Comparison of ENCODE assay signal across 8 cellular contexts in genomic region chr19:913080-913748, GRCh38. TPM values are rescaled to one million over a fixed set of nuclear protein-coding genes. Genes with fewer than 3 reads are reported as not detected.
A peak's percentile ranks its signal among the peaks of the same experiment; 100 is the strongest.
DNase-seq lines count a peak whose midpoint lies in the region; ATAC-seq, FAIRE-seq and TF ChIP-seq lines count a peak whose summit lies in the region.

R3HDM4 (minus strand) TSS chr19:913219; CDS start chr19:913157, 62 bp downstream.

- peaks cover 17% of the 10 kb centered on the region for H3K27me3 ChIP-seq in MM.1S (replicated peaks; ENCODE audit: insufficient read depth, low read length)

- H3K27ac Mint-ChIP-seq in central memory CD8-positive, alpha-beta T cell (ENCODE audit: low read depth), result peak within 1 kb of the TSS; percentile 70

- peak within 1 kb of the TSS; percentile 88 for H2AFZ ChIP-seq in MM.1S (ENCODE audit: low read length)

- DNase-seq in AG08395 (ENCODE audit: low spot score), result peak; percentile 93
- peak; percentile 79 for DNase-seq in MM.1S
- peak; percentile 74 for DNase-seq in activated CD4-positive, alpha-beta T cell treated with anti-CD3 and anti-CD28 coated beads for 1 hour
- peak; percentile 64 to 72 for DNase-seq in central memory CD8-positive, alpha-beta T cell (ENCODE audit: low spot score in 2 of 2)
- peak; percentile 94 for DNase-seq in kidney
- peak; percentile 61 to 78 (median 78) for DNase-seq in stimulated activated CD4-positive, alpha-beta T cell treated with anti-CD3 and anti-CD28 coated beads, Interleukin-12 subunit alpha, Interleukin-12 subunit beta, amount 100 ng/mL, for 48 hours (ENCODE audit: low read depth in 2 of 3, low spot score in 1 of 3)

- no peaks in the 10 kb centered on the region for H3K9me3 Mint-ChIP-seq in central memory CD8-positive, alpha-beta T cell

- H3K4me1 Mint-ChIP-seq in central memory CD8-positive, alpha-beta T cell, result peaks cover 17% of the 10 kb centered on the region

- H3K27me3 Mint-ChIP-seq in central memory CD8-positive, alpha-beta T cell, result no peaks in the 10 kb centered on the region

- no peak for FAIRE-seq in kidney (lab: Jason Lieb, UNC)

- H3K27ac ChIP-seq in MM.1S (ENCODE audit: low read length), result peak within 1 kb of the TSS; percentile 14; the same call in 1 of the 2 replicates
- peak within 1 kb of the TSS; percentile 78 to 90 for H3K27ac ChIP-seq in kidney (ENCODE audit: low read depth in 2 of 2, low read length in 2 of 2)

- H3K9me2 ChIP-seq in MM.1S (replicated peaks; ENCODE audit: insufficient read depth, low read length), result no peaks in the 10 kb centered on the region

- H4K20me1 ChIP-seq in MM.1S (ENCODE audit: insufficient read depth, low read length), result no peaks in the 10 kb centered on the region

- TF ChIP-seq CTCF in MM.1S (IDR thresholded peaks at IDR 0.05; ENCODE audit: low read length) (no peak), kidney (IDR thresholded peaks at IDR 0.05; ENCODE audit: borderline replicate concordance, extremely low read depth, insufficient read depth) (no peak)

- H3K4me3 ChIP-seq in MM.1S (ENCODE audit: low read length), result peak within 1 kb of the TSS; percentile 93
- H3K4me3 ChIP-seq in kidney (ENCODE audit: low read length in 2 of 2), result peak within 1 kb of the TSS; percentile 68 to 72

- intact Hi-C loops in kidney (cut with DNase I), result no loop called here

- TF ChIP-seq POLR2A in GM19193 (IDR thresholded peaks at IDR 0.05; ENCODE audit: extremely low read depth, insufficient read depth, insufficient read length), result peak; percentile 65

- H3K36me3 ChIP-seq in MM.1S (replicated peaks; ENCODE audit: insufficient read depth, low read length) (no peaks in the 10 kb centered on the region), kidney (ENCODE audit: control insufficient read depth in 1 of 2, insufficient read depth in 2 of 2, low read length in 2 of 2) (no peaks in the 10 kb centered on the region)

- H3K9ac ChIP-seq in MM.1S (ENCODE audit: low read length) (peak within 1 kb of the TSS; percentile 82), kidney (ENCODE audit: low read length in 2 of 2) (peak within 1 kb of the TSS; percentile 91 to 95)

- H3K4me3 Mint-ChIP-seq in central memory CD8-positive, alpha-beta T cell, result peak within 1 kb of the TSS; percentile 79

- peaks cover 9% of the 10 kb centered on the region for H3F3A ChIP-seq in MM.1S (ENCODE audit: insufficient read depth, low read length)

- no peaks in the 10 kb centered on the region for H3K9me3 ChIP-seq in MM.1S (replicated peaks; ENCODE audit: insufficient read depth, low read length)
- no peaks in the 10 kb centered on the region for H3K9me3 ChIP-seq in kidney (ENCODE audit: control insufficient read depth in 1 of 2, low read length in 2 of 2)

- H3K79me2 ChIP-seq in MM.1S (ENCODE audit: low read length), result peaks cover 18% of the 10 kb centered on the region

- ATAC-seq in central memory CD8-positive, alpha-beta T cell (replicated peaks; ENCODE audit: extremely low read depth, poor library complexity, severe bottlenecking), result peak; percentile 42
- ATAC-seq in GM18861 (IDR thresholded peaks at IDR 0.05; ENCODE audit: unreplicated experiment), result no peak

- H3K4me2 ChIP-seq in MM.1S (ENCODE audit: low read depth, low read length), result peak within 1 kb of the TSS; percentile 93

- H3K4me1 ChIP-seq in MM.1S (ENCODE audit: low read length) (0 out of 2 replicates have a peak, but pooled peaks cover 7% of the 10 kb centered on the region), kidney (ENCODE audit: control insufficient read depth in 1 of 2, insufficient read depth in 1 of 2, low read depth in 1 of 2, low read length in 2 of 2) (peaks cover 3 to 7% of the 10 kb centered on the region in 2 donors)

- peaks cover 34% of the 10 kb centered on the region for H3K36me3 Mint-ChIP-seq in central memory CD8-positive, alpha-beta T cell (ENCODE audit: insufficient read depth)

RNA-seq across cellular contexts. Expression of gene R3HDM4, which starts in this region (rescaled TPM):
- 71.4 TPM for total RNA-seq in kidney
- 47.4 TPM for polyA plus RNA-seq in kidney (ENCODE audit: insufficient read depth, low read depth, low replicate concordance)
